ENCODE assay signal across 21 cellular contexts in genomic region chr11:44645832-44646231, GRCh38.
"Had no signal": no experiment of that assay in that cellular context is flagged by ENCODE, and none has a peak within 500 bp of the region (broad histone marks: within the 10 kb centered on the region; RNA-seq: fewer than 3 reads in every experiment).

No MANE protein-coding gene starts in this region.

- H3K4me1 ChIP-seq: SJSA1 had no signal

- DNase-seq: activated CD4-positive, alpha-beta T cell treated with anti-CD3 and anti-CD28 coated beads for 48 hours; activated CD4-positive, alpha-beta T cell treated with anti-CD3 and anti-CD28 coated beads, Interleukin-2, amount 50 U/mL, for 4 hours; activated CD4-positive, CD25-positive, alpha-beta regulatory T cell treated with anti-CD3 and anti-CD28 coated beads, Interleukin-2, amount 50 U/mL, for 72 hours; activated CD8-positive, alpha-beta memory T cell treated with anti-CD3 and anti-CD28 coated beads, Interleukin-2, amount 10 ng/mL, durations not matched to agents 7 days and 5 days; activated effector memory CD4-positive, alpha-beta T cell treated with Interleukin-2 at 50 U/mL for 16 hours; activated naive CD4-positive, alpha-beta T cell; activated T-cell treated with anti-CD3 and anti-CD28 coated beads, Interleukin-2, amount 50 U/mL, for 24 hours; amygdala; MG63; NCI-H1092 treated with DMSO at 0.1 percent for 48 hours; NCI-H1417 treated with DMSO at 0.1 percent for 48 hours; NCI-H1694 treated with DMSO at 0.1 percent for 48 hours; NCI-H2029 treated with DMSO at 0.1 percent for 48 hours; NCI-H345; NCI-H510A; NCI-H526 treated with DMSO at 0.1 percent for 48 hours; NCI-H82; RPMI8226; T-helper 17 cell; T-helper 9 cell had no signal

- H3K9me3 ChIP-seq: SJSA1 had no signal

- H3K27ac ChIP-seq: SJSA1 had no signal

- H3K4me3 ChIP-seq: MG63, SJSA1 had no signal

- H3K36me3 ChIP-seq: MG63, SJSA1 had no signal
